In the genomic region with DNA sequence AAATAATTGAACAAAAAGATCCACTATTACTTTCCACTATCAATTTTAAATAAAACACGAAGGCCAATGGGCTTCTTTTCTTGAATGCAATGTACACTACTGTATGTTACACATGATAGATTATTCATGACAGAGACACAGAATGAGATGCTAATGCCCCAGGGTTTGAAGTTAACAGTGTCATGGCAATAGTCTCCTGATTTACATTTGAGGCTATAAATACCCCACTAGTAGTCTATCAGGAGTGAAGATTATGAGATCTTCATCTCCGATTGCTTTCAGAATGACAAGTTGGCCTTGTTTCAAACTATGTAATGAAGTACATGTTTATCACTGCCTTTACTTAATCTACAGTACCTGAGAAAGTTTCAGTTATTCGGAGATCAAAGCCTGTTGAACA, we compare ENCODE assay signal across 25 cellular contexts.
"Had no signal": no experiment of that assay in that cellular context is flagged by ENCODE, and none has a peak within 500 bp of the region (broad histone marks: within the 10 kb centered on the region; RNA-seq: fewer than 3 reads in every experiment).

No MANE protein-coding gene starts in this region.

- H3K4me2 ChIP-seq: smooth muscle cell had no signal

- H3K4me3 ChIP-seq: left ventricle myocardium inferior, lung, ovary, right atrium auricular region, right lobe of liver, smooth muscle cell, stomach, testis, thyroid gland, transverse colon, upper lobe of left lung, vagina had no signal

- H3K27ac Mint-ChIP-seq: immature natural killer cell; mesothelial cell of epicardium; naive B cell; natural killer cell; nephron progenitor cell; progenitor cell of endocrine pancreas; stimulated activated naive B cell treated with anti-CD40 and anti-IgM and Interleukin-4, amounts not matched to agents 10 μg/mL and 1 μg/mL and 100 μg/mL, for 72 hours had no signal

- ATAC-seq: natural killer cell; right lobe of liver; stimulated activated naive B cell treated with anti-CD40 and anti-IgM and Interleukin-4, amounts not matched to agents 10 μg/mL and 1 μg/mL and 100 μg/mL, for 72 hours; stimulated activated naive CD8-positive, alpha-beta T cell treated with anti-CD3 and anti-CD28 coated beads, Interleukin-15, Interleukin-2, amounts not matched to agents 100 U/mL and 50 U/mL, for 24 hours had no signal

- H3K4me3 Mint-ChIP-seq: immature natural killer cell; mesothelial cell of epicardium; naive B cell; natural killer cell; nephron progenitor cell; stimulated activated naive B cell treated with anti-CD40 and anti-IgM and Interleukin-4, amounts not matched to agents 10 μg/mL and 1 μg/mL and 100 μg/mL, for 72 hours had no signal

- H3K27me3 Mint-ChIP-seq: naive B cell; progenitor cell of endocrine pancreas; stimulated activated naive B cell treated with anti-CD40 and anti-IgM and Interleukin-4, amounts not matched to agents 10 μg/mL and 1 μg/mL and 100 μg/mL, for 72 hours had no signal

- H3K27me3 ChIP-seq: ovary, right atrium auricular region, right lobe of liver, stomach, testis, thyroid gland, transverse colon, upper lobe of left lung, vagina had no signal

- H3K27ac ChIP-seq: left ventricle myocardium inferior, ovary, right atrium auricular region, right lobe of liver, stomach, testis, thyroid gland, transverse colon, upper lobe of left lung, vagina had no signal

- H3K9me3 ChIP-seq: left ventricle myocardium inferior, ovary, right atrium auricular region, right lobe of liver, stomach, testis, thyroid gland, transverse colon, upper lobe of left lung, vagina had no signal

- H3K9me3 Mint-ChIP-seq: immature natural killer cell, mesothelial cell of epicardium, natural killer cell had no signal

- H3K36me3 ChIP-seq: left ventricle myocardium inferior, ovary, right atrium auricular region, right lobe of liver, transverse colon, upper lobe of left lung, vagina had no signal

- DNase-seq: hypothalamus; immature natural killer cell; left ventricle myocardium inferior; mesendoderm; naive B cell; natural killer cell; nephron progenitor cell; ovary; right lobe of liver; stimulated activated CD4-positive, alpha-beta T cell treated with anti-CD3 and anti-CD28 coated beads, Interleukin-1b, Interleukin-23, amount 100 ng/mL, for 48 hours; stimulated activated CD4-positive, alpha-beta T cell treated with anti-CD3 and anti-CD28 coated beads, Interleukin-2, amount 100 ng/mL, for 48 hours; stimulated activated CD4-positive, alpha-beta T cell treated with anti-CD3 and anti-CD28 coated beads, Interleukin-4, amount 100 ng/mL, for 4 hours; stimulated activated naive B cell treated with anti-CD40 and anti-IgM and Interleukin-4, amounts not matched to agents 10 μg/mL and 1 μg/mL and 100 μg/mL, for 72 hours; stimulated activated naive CD8-positive, alpha-beta T cell treated with anti-CD3 and anti-CD28 coated beads, Interleukin-15, Interleukin-2, amounts not matched to agents 100 U/mL and 50 U/mL, for 24 hours; stomach; testis; thyroid gland; transverse colon; upper lobe of left lung had no signal

- H3K4me1 Mint-ChIP-seq: immature natural killer cell; mesothelial cell of epicardium; naive B cell; natural killer cell; nephron progenitor cell; stimulated activated naive B cell treated with anti-CD40 and anti-IgM and Interleukin-4, amounts not matched to agents 10 μg/mL and 1 μg/mL and 100 μg/mL, for 72 hours had no signal

- H3K4me1 ChIP-seq: left ventricle myocardium inferior, right atrium auricular region, right lobe of liver, stomach, testis, thyroid gland, transverse colon, upper lobe of left lung, vagina had no signal

- H3K36me3 Mint-ChIP-seq: naive B cell, natural killer cell had no signal
